Comparison of ENCODE assay signal across 21 cellular contexts in genomic region chr9:131299948-131300347, GRCh38. TPM values are rescaled to one million over a fixed set of nuclear protein-coding genes. Genes with fewer than 3 reads are reported as not detected.
DNase-seq lines count a peak whose midpoint lies in the region; ATAC-seq, FAIRE-seq and TF ChIP-seq lines count a peak whose summit lies in the region.
"Had no signal": no experiment of that assay in that cellular context is flagged by ENCODE, and none has a peak within 500 bp of the region (broad histone marks: within the 10 kb centered on the region; RNA-seq: fewer than 3 reads in every experiment).

No MANE protein-coding gene starts in this region.

- peaks cover 6% of the 10 kb centered on the region for H3K4me1 Mint-ChIP-seq in astrocyte (ENCODE audit: low read depth, unreplicated experiment)
- H3K4me1 Mint-ChIP-seq: IgD-negative memory B cell had no signal

- DNase-seq in heart right ventricle, result no peak
- DNase-seq in left ventricle myocardium superior, result no peak
- no peak for DNase-seq in astrocyte (ENCODE audit: low read depth)
- no peak for DNase-seq in psoas muscle
- DNase-seq in NCI-H226, result no peak
- DNase-seq in stimulated activated CD4-positive, alpha-beta T cell treated with anti-CD3 and anti-CD28 coated beads, Interleukin-4, amount 100 ng/mL, for 4 hours, result no peak
- DNase-seq: Caco-2; CD4-positive, alpha-beta T cell; GDM1; H7; HFFc6 had no signal

- H3K9ac ChIP-seq in BLaER1, result no peak overlapping the region
- H3K9ac ChIP-seq in astrocyte (ENCODE audit: low read length), result no peak overlapping the region

- no peak overlapping the region for H3K4me3 Mint-ChIP-seq in astrocyte (ENCODE audit: unreplicated experiment)
- H3K4me3 Mint-ChIP-seq: B cell; CD4-positive, alpha-beta T cell; GM23338; HFFc6; IgD-negative memory B cell had no signal

- H3K36me3 Mint-ChIP-seq in astrocyte (ENCODE audit: low read depth, unreplicated experiment), result no peaks in the 10 kb centered on the region
- H3K36me3 Mint-ChIP-seq: IgD-negative memory B cell had no signal

- H3K4me2 ChIP-seq in BLaER1, result peak overlapping the region; percentile 83; the same call in 1 of the 2 replicates
- no peak overlapping the region for H3K4me2 ChIP-seq in astrocyte (ENCODE audit: low read length)
- H3K4me2 ChIP-seq: GM23338 had no signal

- peaks cover 58% of the 10 kb centered on the region for H4K20me1 ChIP-seq in BLaER1
- H4K20me1 ChIP-seq in astrocyte (ENCODE audit: insufficient read depth, low read length), result no peaks in the 10 kb centered on the region

- H3K27ac Mint-ChIP-seq in astrocyte (ENCODE audit: unreplicated experiment), result peak overlapping the region; percentile 26
- H3K27ac Mint-ChIP-seq: B cell; CD4-positive, alpha-beta T cell; GM23338; HFFc6; IgD-negative memory B cell had no signal

- H3K27me3 ChIP-seq in heart right ventricle (no peaks in the 10 kb centered on the region), BLaER1 (no peaks in the 10 kb centered on the region), astrocyte (ENCODE audit: insufficient read depth, low read length) (no peaks in the 10 kb centered on the region), psoas muscle (ENCODE audit: insufficient read depth in 3 of 3, low read length in 2 of 3) (no peaks in the 10 kb centered on the region)

- H3K4me1 ChIP-seq in heart right ventricle, result peaks cover 8 to 90% (median 50%) of the 10 kb centered on the region in 9 donors
- peaks cover 88% of the 10 kb centered on the region for H3K4me1 ChIP-seq in BLaER1
- peaks cover 4% of the 10 kb centered on the region for H3K4me1 ChIP-seq in astrocyte (ENCODE audit: insufficient read depth, low read length)
- peaks cover 47% of the 10 kb centered on the region for H3K4me1 ChIP-seq in psoas muscle

- H3K4me3 ChIP-seq in heart right ventricle (no peak overlapping the region), BLaER1 (no peak overlapping the region), astrocyte (ENCODE audit: insufficient read depth, low read depth, low read length) (no peak overlapping the region), psoas muscle (no peak overlapping the region)
- H3K4me3 ChIP-seq: GM23338 had no signal

- FAIRE-seq in astrocyte (lab: Jason Lieb, UNC), result no peak
- FAIRE-seq: D721Med, GM12892, GM18507, HTR-8/SVneo had no signal

- no peak overlapping the region for H2AFZ ChIP-seq in astrocyte (ENCODE audit: low read depth, low read length)
- H2AFZ ChIP-seq: GM23338 had no signal

- peaks cover 18% of the 10 kb centered on the region for H3K27me3 Mint-ChIP-seq in astrocyte (ENCODE audit: low read depth, unreplicated experiment)
- H3K27me3 Mint-ChIP-seq: B cell; CD4-positive, alpha-beta T cell had no signal

- H3K79me2 ChIP-seq in astrocyte (ENCODE audit: insufficient read depth, low read length), result no peaks in the 10 kb centered on the region

- intact Hi-C loops in heart right ventricle (cut with DNase I), result loop anchor here in 1 of 10 donors (2.0 kb wide), 1 partner anchor 35 kb away; no protein-coding TSS in a partner anchor
- intact Hi-C loops in left ventricle myocardium superior (cut with micrococcal nuclease), result no loop called here
- intact Hi-C loops in psoas muscle (cut with DNase I), result loop anchor here in 1 of 2 donors (5.0 kb wide), 1 partner anchor 32 kb away; no protein-coding TSS in a partner anchor

- H3K36me3 ChIP-seq in heart right ventricle, result peaks cover 0 to 10% (median 0%) of the 10 kb centered on the region in 9 donors
- H3K36me3 ChIP-seq in BLaER1, result no peaks in the 10 kb centered on the region
- no peaks in the 10 kb centered on the region for H3K36me3 ChIP-seq in astrocyte (ENCODE audit: insufficient read depth, low read length)
- peaks cover 0 to 14% of the 10 kb centered on the region in 2 donors for H3K36me3 ChIP-seq in psoas muscle (ENCODE audit: insufficient read depth in 1 of 2, low read depth in 1 of 2)

- no peak for ATAC-seq in heart right ventricle
- no peak for ATAC-seq in left ventricle myocardium superior
- no peak for ATAC-seq in psoas muscle
- ATAC-seq: GM23338, HCT116 had no signal

- H3K27ac ChIP-seq in heart right ventricle (peak overlapping the region; percentile 76 to 98 (median 90)), BLaER1 (no peak overlapping the region), astrocyte (ENCODE audit: low read depth, low read length) (no peak overlapping the region), psoas muscle (peak overlapping the region; percentile 91)
- H3K27ac ChIP-seq: C4-2B had no signal

- 67 to 68% methylated on average over 6 of the region's 6 CpGs for WGBS in heart right ventricle, 2 donors
- WGBS in psoas muscle, 3 donors, result 39 to 68% (median 49%) methylated on average over 6 of the region's 6 CpGs

- no peak for TF ChIP-seq CTCF in heart right ventricle (IDR thresholded peaks at IDR 0.05)
- no peak for TF ChIP-seq CTCF in astrocyte (IDR thresholded peaks at IDR 0.05; ENCODE audit: insufficient read depth, low read depth, low read length)
- no peak for TF ChIP-seq CTCF in psoas muscle (IDR thresholded peaks at IDR 0.05)

- H3K9me3 Mint-ChIP-seq in astrocyte (ENCODE audit: unreplicated experiment), result no peaks in the 10 kb centered on the region
- H3K9me3 Mint-ChIP-seq: CD4-positive, alpha-beta T cell; GM23338; HFFc6; IgD-negative memory B cell had no signal

- H3K9me3 ChIP-seq in heart right ventricle (no peaks in the 10 kb centered on the region), BLaER1 (no peaks in the 10 kb centered on the region), astrocyte (ENCODE audit: insufficient read depth, low read depth, low read length) (no peaks in the 10 kb centered on the region), psoas muscle (no peaks in the 10 kb centered on the region)
- H3K9me3 ChIP-seq: Caco-2 had no signal

RNA-seq across cellular contexts. Expression of gene PLPP7, which starts 10.4 kb away (rescaled TPM):
- total RNA-seq in heart right ventricle (100 to 1,000 TPM in 5 of 10 donors, 10 to 100 TPM in 5; 76.1 to 140 (median 102) TPM), left ventricle myocardium superior (127 TPM), astrocyte (0.20 and 0.65 TPM in 2 replicates), psoas muscle (100 to 1,000 TPM in 2 of 4 donors, 10 to 100 TPM in 2; 31.0 to 131 (median 94.5) TPM)
- polyA plus RNA-seq in heart right ventricle (100 to 1,000 TPM in 1 of 2 donors, 10 to 100 TPM in 1; 42.6 to 129 TPM), psoas muscle (100 to 1,000 TPM in 1 of 3 donors, 10 to 100 TPM in 2; 19.4 to 156 (median 90.5) TPM)

RNA-seq across cellular contexts. Expression of gene FAM78A, which starts 23.6 kb away (rescaled TPM):
- total RNA-seq in heart right ventricle (10 to 100 TPM; 21.0 to 53.1 (median 32.3) TPM), left ventricle myocardium superior (69.1 TPM), astrocyte (0.73 and 1.1 TPM in 2 replicates), psoas muscle (10 to 100 TPM in 3 of 4 donors, 1 to 10 TPM in 1; 6.1 to 17.6 (median 14.2) TPM)
- polyA plus RNA-seq in heart right ventricle (10 to 100 TPM in 1 of 2 donors, 1 to 10 TPM in 1; 7.0 to 27.3 TPM), psoas muscle (10 to 100 TPM in 1 of 3 donors, 1 to 10 TPM in 2; 4.3 to 11.5 (median 5.3) TPM)

Comparison
In these comparisons a context has a peak if more than half of its experiments do, and no peak if none do; other contexts are left out.
1. H3K27ac ChIP-seq: peak in heart right ventricle (10 of 10) and psoas muscle (single experiment); none in BLaER1 (single experiment) and astrocyte (single experiment).
2. RNA of gene PLPP7, which starts 10.4 kb away (total RNA-seq): 127 TPM in left ventricle myocardium superior (single experiment), 76.1 to 140 TPM in heart right ventricle and 31.0 to 131 TPM in psoas muscle; 0.20 to 0.65 TPM in astrocyte; every median in the first group is over 10 times any median in the second.